Comparison of ENCODE assay signal across 14 cellular contexts in the genomic region with DNA sequence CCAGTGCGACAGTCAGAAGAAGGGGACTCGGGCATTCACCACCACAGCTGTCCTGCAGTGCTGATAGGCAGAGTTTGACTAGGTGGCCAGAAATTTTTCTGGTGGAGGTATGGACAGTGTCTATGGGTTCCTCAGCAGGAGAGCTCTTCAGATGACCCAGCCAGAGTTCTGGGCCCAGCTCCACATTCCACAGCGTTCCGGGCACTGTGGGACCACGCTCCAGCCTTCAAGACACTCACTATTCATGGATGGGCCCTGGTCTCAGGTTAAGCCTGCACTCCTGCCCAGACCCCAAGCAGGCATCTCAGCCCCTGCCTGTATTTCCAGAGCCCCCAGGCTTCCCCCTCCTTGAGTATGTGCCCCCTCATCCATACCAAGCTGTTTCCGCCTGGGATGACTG.
"Had no signal": no experiment of that assay in that cellular context is flagged by ENCODE, and none has a peak within 500 bp of the region (broad histone marks: within the 10 kb centered on the region; RNA-seq: fewer than 3 reads in every experiment).

No MANE protein-coding gene starts in this region.

- H3K4me1 ChIP-seq: colonic mucosa, thyroid gland, uterus had no signal

- H3K9me3 ChIP-seq: colonic mucosa, suprapubic skin, thyroid gland, upper lobe of left lung, uterus had no signal

- H3K27me3 ChIP-seq: colonic mucosa, foreskin keratinocyte, suprapubic skin, thyroid gland, upper lobe of left lung, uterus had no signal

- H3K27ac ChIP-seq: colonic mucosa, foreskin keratinocyte, suprapubic skin, thyroid gland, upper lobe of left lung had no signal

- H3K9me3 Mint-ChIP-seq: natural killer cell treated with Interleukin-12 subunit alpha and Interleukin-12 subunit beta and Interleukin-15 and Interleukin-18, amount 100 ng/mL, for 72 hours; stimulated activated effector memory CD8-positive, alpha-beta T cell treated with anti-CD3 and anti-CD28 coated beads, Interleukin-12 subunit alpha, Interleukin-12 subunit beta, amount 100 ng/mL, for 72 hours had no signal

- H3K4me2 ChIP-seq: smooth muscle cell had no signal

- H3K36me3 Mint-ChIP-seq: natural killer cell treated with Interleukin-12 subunit alpha and Interleukin-12 subunit beta and Interleukin-15 and Interleukin-18, amount 100 ng/mL, for 72 hours; stimulated activated effector memory CD8-positive, alpha-beta T cell treated with anti-CD3 and anti-CD28 coated beads, Interleukin-12 subunit alpha, Interleukin-12 subunit beta, amount 100 ng/mL, for 72 hours had no signal

- H3K27ac Mint-ChIP-seq: natural killer cell treated with Interleukin-12 subunit alpha and Interleukin-12 subunit beta and Interleukin-15 and Interleukin-18, amount 100 ng/mL, for 72 hours; stimulated activated effector memory CD8-positive, alpha-beta T cell treated with anti-CD3 and anti-CD28 coated beads, Interleukin-12 subunit alpha, Interleukin-12 subunit beta, amount 100 ng/mL, for 72 hours had no signal

- H3K4me3 ChIP-seq: colonic mucosa, smooth muscle cell, suprapubic skin, thyroid gland, upper lobe of left lung, uterus had no signal

- H3K4me1 Mint-ChIP-seq: stimulated activated effector memory CD8-positive, alpha-beta T cell treated with anti-CD3 and anti-CD28 coated beads, Interleukin-12 subunit alpha, Interleukin-12 subunit beta, amount 100 ng/mL, for 72 hours had no signal

- H3K36me3 ChIP-seq: colonic mucosa, suprapubic skin, thyroid gland, upper lobe of left lung, uterus had no signal

- H3K4me3 Mint-ChIP-seq: natural killer cell treated with Interleukin-12 subunit alpha and Interleukin-12 subunit beta and Interleukin-15 and Interleukin-18, amount 100 ng/mL, for 72 hours; stimulated activated effector memory CD8-positive, alpha-beta T cell treated with anti-CD3 and anti-CD28 coated beads, Interleukin-12 subunit alpha, Interleukin-12 subunit beta, amount 100 ng/mL, for 72 hours had no signal

- DNase-seq: colonic mucosa; dermis blood vessel endothelial cell; erythroblast; foreskin keratinocyte; stimulated activated CD4-positive, alpha-beta T cell treated with anti-CD3 and anti-CD28 coated beads, Interleukin-4, amount 100 ng/mL, for 1 hour; stimulated activated CD8-positive, alpha-beta memory T cell treated with anti-CD3 and anti-CD28 coated beads, Interleukin-4, amount 100 ng/mL, for 48 hours; stimulated activated naive CD8-positive, alpha-beta T cell treated with anti-CD3 and anti-CD28 coated beads, Interleukin-15, Interleukin-2, amounts not matched to agents 100 U/mL and 50 U/mL, for 24 hours; thyroid gland; upper lobe of left lung; uterus had no signal
